19 cellular contexts compared by ENCODE assay signal in the genomic region with DNA sequence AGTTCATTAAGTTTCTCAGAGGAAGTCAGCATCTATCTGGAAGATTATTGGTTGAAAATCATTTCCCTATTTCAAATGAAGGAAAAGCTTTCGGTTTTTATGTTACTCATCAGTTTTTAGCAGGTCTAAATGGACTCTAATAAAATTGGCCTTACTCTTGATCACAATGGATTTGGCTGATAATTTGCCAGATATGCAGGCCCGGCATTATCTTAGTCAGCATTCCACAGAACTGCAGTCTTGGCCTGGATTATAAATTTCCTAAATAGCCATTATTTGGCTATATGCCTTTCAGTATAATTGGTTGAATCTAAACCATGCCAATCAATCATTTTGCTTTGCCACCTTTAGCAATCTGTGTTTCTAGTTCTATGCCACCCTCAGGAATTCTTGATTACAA.
DNase-seq lines count a peak whose midpoint lies in the region; ATAC-seq, FAIRE-seq and TF ChIP-seq lines count a peak whose summit lies in the region.
"Had no signal": no experiment of that assay in that cellular context is flagged by ENCODE, and none has a peak within 500 bp of the region (broad histone marks: within the 10 kb centered on the region; RNA-seq: fewer than 3 reads in every experiment).

No MANE protein-coding gene starts in this region.

- peaks cover 6% of the 10 kb centered on the region for H3K27me3 Mint-ChIP-seq in activated CD4-positive, alpha-beta T cell treated with anti-CD3 and anti-CD28 coated beads, Interleukin-2, amount 10 ng/mL, durations not matched to agents 24 days and 14 days

- H3K27ac ChIP-seq in HepG2 (ENCODE audit: extremely low read length, insufficient read depth, low read length) (no peak overlapping the region), right lobe of liver (no peak overlapping the region)
- H3K27ac ChIP-seq: HL-60 had no signal

- no peaks in the 10 kb centered on the region for H3K36me3 Mint-ChIP-seq in activated CD4-positive, alpha-beta T cell treated with anti-CD3 and anti-CD28 coated beads, Interleukin-2, amount 10 ng/mL, durations not matched to agents 24 days and 14 days (ENCODE audit: low read depth)

- DNase-seq in HepG2 (ENCODE audit: low spot score) (no peak), right lobe of liver (no peak), NCI-H446 treated with DMSO at 0.1 percent for 48 hours (lab: John Stamatoyannopoulos, UW) (peak; percentile 36), astrocyte of the hippocampus (ENCODE audit: low read depth, low spot score) (peak; percentile 17), left ventricle myocardium superior (no peak)
- DNase-seq in activated CD4-positive, alpha-beta T cell treated with anti-CD3 and anti-CD28 coated beads, Interleukin-2, amount 10 ng/mL, durations not matched to agents 24 days and 14 days: no peak
- DNase-seq: ACHN; C1 segment of cervical spinal cord; Calu3; CD4-positive, alpha-beta T cell; DMS 273 treated with DMSO at 0.1 percent for 48 hours had no signal

- CTCF ChIA-PET in HepG2 (lab: Yijun Ruan, JAX; ENCODE audit: low intra/inter-chr PET ratio, low total read pairs): no interaction called here

- no peaks in the 10 kb centered on the region for H4K20me1 ChIP-seq in HepG2 (ENCODE audit: insufficient read depth, low read length)

- intact Hi-C loops in HepG2 (cut with micrococcal nuclease; ENCODE audit: unreplicated experiment): no loop called here
- intact Hi-C loops in right lobe of liver (cut with DNase I): no loop called here
- intact Hi-C loops in activated CD4-positive, alpha-beta T cell treated with anti-CD3 and anti-CD28 coated beads, Interleukin-2, amount 10 ng/mL, durations not matched to agents 24 days and 14 days (cut with micrococcal nuclease): loop anchor here (10.0 kb wide), 1 partner anchor 605 kb away; no protein-coding TSS in a partner anchor
- intact Hi-C loops in left ventricle myocardium superior (cut with micrococcal nuclease): no loop called here

- in situ Hi-C loops in HepG2 (cut with HindIII; ENCODE audit: extremely low pct_ligation_motif_present, low pct_unique_long_range_greater_than_20kb): no loop called here

- no peak for TF ChIP-seq RAD21 in HepG2 (CRISPR knock-in tag; IDR thresholded peaks at IDR 0.05)

- H3K36me3 ChIP-seq in HepG2 (replicated peaks in 1 of 2; ENCODE audit: control insufficient read depth in 1 of 2, insufficient read depth in 2 of 2, low read length in 2 of 2) (no peaks in the 10 kb centered on the region), right lobe of liver (no peaks in the 10 kb centered on the region)
- H3K36me3 ChIP-seq: HAP-1 had no signal

- H3K27me3 ChIP-seq in HepG2 (ENCODE audit: control insufficient read depth in 1 of 2, insufficient read depth in 2 of 2, low read length in 2 of 2): no peaks in the 10 kb centered on the region; a peak in 1 of 5 replicates
- H3K27me3 ChIP-seq in right lobe of liver: no peaks in the 10 kb centered on the region

- H3K4me3 ChIP-seq in HepG2 (replicated peaks in 1 of 3; ENCODE audit: insufficient read depth in 1 of 3, low read depth in 2 of 3, low read length in 3 of 3) (no peak overlapping the region), right lobe of liver (no peak overlapping the region)
- H3K4me3 ChIP-seq: GM12878, HAP-1 had no signal

- 2% methylated on average over 2 of the region's 2 CpGs for WGBS in HepG2 (ENCODE audit: low lambda C conversion rate)
- WGBS in right lobe of liver (ENCODE audit: insufficient coverage, low coverage, low lambda C conversion rate, missing lambda C conversion rate): 32% methylated on average over 2 of the region's 2 CpGs

- no peak for ATAC-seq in HepG2
- ATAC-seq in right lobe of liver: no peak
- ATAC-seq in HG02970 (IDR thresholded peaks at IDR 0.05; ENCODE audit: low FRiP score, unreplicated experiment): no peak
- no peak for ATAC-seq in left ventricle myocardium superior
- ATAC-seq in HG03045 (IDR thresholded peaks at IDR 0.05; ENCODE audit: unreplicated experiment): no peak
- ATAC-seq: GM12878 had no signal

- FAIRE-seq in HepG2 (lab: Jason Lieb, UNC): no peak
- FAIRE-seq: GM12878, GM18507, H1 had no signal

- no peaks in the 10 kb centered on the region for H3K9me3 Mint-ChIP-seq in activated CD4-positive, alpha-beta T cell treated with anti-CD3 and anti-CD28 coated beads, Interleukin-2, amount 10 ng/mL, durations not matched to agents 24 days and 14 days
- H3K9me3 Mint-ChIP-seq: CD4-positive, alpha-beta T cell had no signal

- no peak overlapping the region for H2AFZ ChIP-seq in HepG2 (ENCODE audit: low read length)

- POLR2A ChIA-PET in HepG2 (lab: Yijun Ruan, JAX): no interaction called here

- H3K4me1 Mint-ChIP-seq in activated CD4-positive, alpha-beta T cell treated with anti-CD3 and anti-CD28 coated beads, Interleukin-2, amount 10 ng/mL, durations not matched to agents 24 days and 14 days: no peaks in the 10 kb centered on the region
- H3K4me1 Mint-ChIP-seq: B cell had no signal

- no peak overlapping the region for H3K9ac ChIP-seq in HepG2 (ENCODE audit: insufficient read depth, low read depth, low read length)

- BruUV-seq in HepG2 (replicated peaks; lab: Mats Ljungman, UMichigan): no TSS peak

- no peak for TF ChIP-seq CTCF in HepG2 (CRISPR knock-in tag; IDR thresholded peaks at IDR 0.05)
- TF ChIP-seq CTCF in right lobe of liver (IDR thresholded peaks at IDR 0.05): no peak

- TF ChIP-seq POLR2A in HepG2 (IDR thresholded peaks at IDR 0.05; ENCODE audit: insufficient read depth in 1 of 2, low read depth in 2 of 2, low read length in 2 of 2) (no peak), right lobe of liver (IDR thresholded peaks at IDR 0.05) (no peak)

- H3K9me3 ChIP-seq in HepG2 (ENCODE audit: low read length): no peaks in the 10 kb centered on the region
- H3K9me3 ChIP-seq in right lobe of liver: no peaks in the 10 kb centered on the region
- H3K9me3 ChIP-seq: HAP-1 had no signal

- no peaks in the 10 kb centered on the region for H3K4me1 ChIP-seq in HepG2 (ENCODE audit: insufficient read depth, low read length)
- H3K4me1 ChIP-seq in right lobe of liver: no peaks in the 10 kb centered on the region
- H3K4me1 ChIP-seq: HAP-1 had no signal

- no peak overlapping the region for H3K4me2 ChIP-seq in HepG2 (ENCODE audit: low read depth, low read length)

- H3K79me2 ChIP-seq in HepG2 (ENCODE audit: insufficient read depth, low read length): no peaks in the 10 kb centered on the region

- no peak for TF ChIP-seq EP300 in HepG2 (IDR thresholded peaks at IDR 0.05; ENCODE audit: low read depth in 2 of 2, low read length in 2 of 2)
- TF ChIP-seq EP300 in HepG2 (CRISPR knock-in tag; IDR thresholded peaks at IDR 0.05; ENCODE audit: borderline replicate concordance): no peak

- no peak overlapping the region for H3K27ac Mint-ChIP-seq in activated CD4-positive, alpha-beta T cell treated with anti-CD3 and anti-CD28 coated beads, Interleukin-2, amount 10 ng/mL, durations not matched to agents 24 days and 14 days
- H3K27ac Mint-ChIP-seq: B cell; CD4-positive, alpha-beta T cell had no signal

- H3K4me3 Mint-ChIP-seq in activated CD4-positive, alpha-beta T cell treated with anti-CD3 and anti-CD28 coated beads, Interleukin-2, amount 10 ng/mL, durations not matched to agents 24 days and 14 days: no peak overlapping the region
- H3K4me3 Mint-ChIP-seq: B cell; CD4-positive, alpha-beta T cell had no signal

TF ChIP-seq in HepG2, 621 proteins besides CTCF, POLR2A, EP300 and RAD21:
- peak in 1 of 2 experiments; percentile 29; a peak in 1 of 4 replicates for TF ChIP-seq MAFK (conservative IDR thresholded peaks at IDR 0.05 in 1 of 2, IDR thresholded peaks at IDR 0.05 in 1 of 2; ENCODE audit: low read length in 2 of 2)
- no peak for TF ChIP-seq ZNF598 (CRISPR knock-in tag; IDR thresholded peaks at IDR 0.05; ENCODE audit: borderline replicate concordance)
- TF ChIP-seq, protein P1, sequence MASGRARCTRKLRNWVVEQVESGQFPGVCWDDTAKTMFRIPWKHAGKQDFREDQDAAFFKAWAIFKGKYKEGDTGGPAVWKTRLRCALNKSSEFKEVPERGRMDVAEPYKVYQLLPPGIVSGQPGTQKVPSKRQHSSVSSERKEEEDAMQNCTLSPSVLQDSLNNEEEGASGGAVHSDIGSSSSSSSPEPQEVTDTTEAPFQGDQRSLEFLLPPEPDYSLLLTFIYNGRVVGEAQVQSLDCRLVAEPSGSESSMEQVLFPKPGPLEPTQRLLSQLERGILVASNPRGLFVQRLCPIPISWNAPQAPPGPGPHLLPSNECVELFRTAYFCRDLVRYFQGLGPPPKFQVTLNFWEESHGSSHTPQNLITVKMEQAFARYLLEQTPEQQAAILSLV (CRISPR knock-in tag; IDR thresholded peaks at IDR 0.05; ENCODE audit: borderline replicate concordance): no peak
- no peak for TF ChIP-seq ZNF264 (CRISPR knock-in tag; IDR thresholded peaks at IDR 0.05)
- 0 out of 2 replicates have a peak, but pooled peaks have one; percentile 2 for TF ChIP-seq MAFF (IDR thresholded peaks at IDR 0.05; ENCODE audit: low read depth, low read length)
- no peak for TF ChIP-seq TP53 (CRISPR knock-in tag; conservative IDR thresholded peaks at IDR 0.05)

Comparison
In these comparisons a context has a peak if more than half of its experiments do, and no peak if none do; other contexts are left out.
1. DNase-seq: peak in NCI-H446 treated with DMSO at 0.1 percent for 48 hours (single experiment) and astrocyte of the hippocampus (single experiment); none in HepG2 (single experiment), right lobe of liver (0 of 3), activated CD4-positive, alpha-beta T cell treated with anti-CD3 and anti-CD28 coated beads, Interleukin-2, amount 10 ng/mL, durations not matched to agents 24 days and 14 days (single experiment) and left ventricle myocardium superior (single experiment).